ENCODE assay signal across 20 cellular contexts in the genomic region with DNA sequence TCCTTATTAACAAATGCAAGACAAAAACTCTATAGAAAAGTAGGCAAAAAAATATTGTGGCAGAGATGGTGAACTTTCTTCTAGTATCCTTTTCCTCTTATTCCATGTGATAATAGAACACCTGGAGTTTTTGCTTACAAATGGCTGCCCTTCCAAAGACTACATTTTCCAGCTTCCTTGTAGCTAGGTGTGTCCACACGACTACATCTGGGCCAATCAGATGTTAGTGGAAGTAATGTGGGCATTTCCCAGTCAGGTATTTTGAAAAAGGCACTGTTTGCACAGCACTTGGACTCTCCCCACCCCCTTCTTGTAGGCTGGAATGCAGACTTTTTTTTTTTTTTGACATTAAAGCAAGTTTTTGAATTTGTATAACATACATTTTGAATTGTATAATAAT.
"Had no signal": no experiment of that assay in that cellular context is flagged by ENCODE, and none has a peak within 500 bp of the region (broad histone marks: within the 10 kb centered on the region; RNA-seq: fewer than 3 reads in every experiment).

No MANE protein-coding gene starts in this region.

- H3K4me3 Mint-ChIP-seq: endodermal cell; immature natural killer cell; memory B cell; mesothelial cell of epicardium; natural killer cell; neural crest cell; stimulated activated naive B cell treated with anti-CD40 and anti-IgM and Interleukin-4, amounts not matched to agents 10 μg/mL and 1 μg/mL and 100 μg/mL, for 72 hours; stimulated activated naive CD8-positive, alpha-beta T cell treated with anti-CD3 and anti-CD28 coated beads, Interleukin-15, amount 100 ng/mL, for 72 hours had no signal

- H3K27me3 ChIP-seq: foreskin keratinocyte, right atrium auricular region, sigmoid colon, testis, tibial nerve had no signal

- H3K27ac ChIP-seq: coronary artery, foreskin keratinocyte, right atrium auricular region, sigmoid colon, skin epidermis, testis, tibial nerve had no signal

- H3K4me1 Mint-ChIP-seq: immature natural killer cell; memory B cell; natural killer cell; neural crest cell; stimulated activated naive B cell treated with anti-CD40 and anti-IgM and Interleukin-4, amounts not matched to agents 10 μg/mL and 1 μg/mL and 100 μg/mL, for 72 hours; stimulated activated naive CD8-positive, alpha-beta T cell treated with anti-CD3 and anti-CD28 coated beads, Interleukin-15, amount 100 ng/mL, for 72 hours had no signal

- H3K9me3 ChIP-seq: testis had no signal

- H3K4me1 ChIP-seq: foreskin keratinocyte, right atrium auricular region, sigmoid colon, testis, tibial nerve had no signal

- H3K36me3 Mint-ChIP-seq: immature natural killer cell; memory B cell; mesothelial cell of epicardium; natural killer cell; stimulated activated naive B cell treated with anti-CD40 and anti-IgM and Interleukin-4, amounts not matched to agents 10 μg/mL and 1 μg/mL and 100 μg/mL, for 72 hours had no signal

- H3K9me3 Mint-ChIP-seq: endodermal cell; immature natural killer cell; memory B cell; natural killer cell; stimulated activated naive B cell treated with anti-CD40 and anti-IgM and Interleukin-4, amounts not matched to agents 10 μg/mL and 1 μg/mL and 100 μg/mL, for 72 hours; stimulated activated naive CD8-positive, alpha-beta T cell treated with anti-CD3 and anti-CD28 coated beads, Interleukin-15, amount 100 ng/mL, for 72 hours had no signal

- H3K36me3 ChIP-seq: right atrium auricular region, sigmoid colon, tibial nerve had no signal

- ATAC-seq: foreskin keratinocyte; left colon; natural killer cell; stimulated activated naive B cell treated with anti-CD40 and anti-IgM and Interleukin-4, amounts not matched to agents 10 μg/mL and 1 μg/mL and 100 μg/mL, for 72 hours; stimulated activated naive CD8-positive, alpha-beta T cell treated with anti-CD3 and anti-CD28 coated beads, Interleukin-15, amount 100 ng/mL, for 72 hours had no signal

- H3K27ac Mint-ChIP-seq: endodermal cell; immature natural killer cell; memory B cell; mesothelial cell of epicardium; natural killer cell; stimulated activated naive B cell treated with anti-CD40 and anti-IgM and Interleukin-4, amounts not matched to agents 10 μg/mL and 1 μg/mL and 100 μg/mL, for 72 hours; stimulated activated naive CD8-positive, alpha-beta T cell treated with anti-CD3 and anti-CD28 coated beads, Interleukin-15, amount 100 ng/mL, for 72 hours had no signal

- H3K4me3 ChIP-seq: coronary artery, right atrium auricular region, sigmoid colon, skin epidermis, testis, tibial nerve had no signal

- DNase-seq: effector CD4-positive, alpha-beta T cell; endodermal cell; erythroblast; foreskin keratinocyte; immature natural killer cell; left colon; natural killer cell; sigmoid colon; stimulated activated CD4-positive, alpha-beta T cell treated with anti-CD3 and anti-CD28 coated beads, Interleukin-2, amount 100 ng/mL, for 24 hours; stimulated activated CD4-positive, alpha-beta T cell treated with anti-CD3 and anti-CD28 coated beads, Interleukin-4, amount 100 ng/mL, for 4 hours; stimulated activated naive B cell treated with anti-CD40 and anti-IgM and Interleukin-4, amounts not matched to agents 10 μg/mL and 1 μg/mL and 100 μg/mL, for 72 hours; stimulated activated naive CD8-positive, alpha-beta T cell treated with anti-CD3 and anti-CD28 coated beads, Interleukin-15, amount 100 ng/mL, for 72 hours; testis had no signal
